In genomic region chr1:99943238-99943794, GRCh38 we compare ENCODE assay signal across 1 cellular context.
TF ChIP-seq lines count a peak whose summit lies in the region.

No MANE protein-coding gene starts in this region.

TF ChIP-seq in K562, 482 proteins besides CTCF, POLR2A, EP300 and RAD21 (continued from another document and continues in another):
- TF ChIP-seq CHD7 (IDR thresholded peaks at IDR 0.05; ENCODE audit: low read depth, low read length), result no peak
- TF ChIP-seq SNIP1 (IDR thresholded peaks at IDR 0.05; ENCODE audit: low read depth), result no peak
- no peak for TF ChIP-seq ZNF830 (CRISPR knock-in tag; IDR thresholded peaks at IDR 0.05)
- TF ChIP-seq, protein P1, sequence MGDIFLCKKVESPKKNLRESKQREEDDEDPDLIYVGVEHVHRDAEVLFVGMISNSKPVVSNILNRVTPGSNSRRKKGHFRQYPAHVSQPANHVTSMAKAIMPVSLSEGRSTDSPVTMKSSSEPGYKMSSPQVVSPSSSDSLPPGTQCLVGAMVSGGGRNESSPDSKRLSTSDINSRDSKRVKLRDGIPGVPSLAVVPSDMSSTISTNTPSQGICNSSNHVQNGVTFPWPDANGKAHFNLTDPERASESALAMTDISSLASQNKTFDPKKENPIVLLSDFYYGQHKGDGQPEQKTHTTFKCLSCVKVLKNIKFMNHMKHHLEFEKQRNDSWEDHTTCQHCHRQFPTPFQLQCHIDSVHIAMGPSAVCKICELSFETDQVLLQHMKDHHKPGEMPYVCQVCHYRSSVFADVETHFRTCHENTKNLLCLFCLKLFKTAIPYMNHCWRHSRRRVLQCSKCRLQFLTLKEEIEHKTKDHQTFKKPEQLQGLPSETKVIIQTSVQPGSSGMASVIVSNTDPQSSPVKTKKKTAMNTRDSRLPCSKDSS (IDR thresholded peaks at IDR 0.05; ENCODE audit: low read depth, partially characterized antibody), result no peak
- TF ChIP-seq ZBTB49 (CRISPR knock-in tag; IDR thresholded peaks at IDR 0.05; ENCODE audit: borderline replicate concordance), result no peak
- TF ChIP-seq CHD1 (IDR thresholded peaks at IDR 0.05; ENCODE audit: low read length), result no peak
- TF ChIP-seq HNRNPH1 (optimal IDR thresholded peaks at IDR 0.05; ENCODE audit: low read depth, low read length), result no peak
- TF ChIP-seq MGA (IDR thresholded peaks at IDR 0.05), result no peak
- TF ChIP-seq CREBBP (IDR thresholded peaks at IDR 0.05; ENCODE audit: low read depth, low read length), result no peak
- no peak for TF ChIP-seq SAP30 (IDR thresholded peaks at IDR 0.05; ENCODE audit: borderline replicate concordance, insufficient read depth, low read depth, low read length, poor library complexity, severe bottlenecking)
- no peak for TF ChIP-seq HOMEZ (CRISPR knock-in tag; IDR thresholded peaks at IDR 0.05)
- TF ChIP-seq JUND (IDR thresholded peaks at IDR 0.05; ENCODE audit: borderline replicate concordance, low read depth, low read length), result no peak
- TF ChIP-seq JUND (tag; IDR thresholded peaks at IDR 0.05; ENCODE audit: borderline replicate concordance, low read depth, low read length), result no peak; the same call in 2 of the 3 replicates
- TF ChIP-seq TARDBP (IDR thresholded peaks at IDR 0.05), result no peak
- no peak for TF ChIP-seq FOS (IDR thresholded peaks at IDR 0.05; ENCODE audit: extremely low read depth, insufficient read length)
- 0 out of 2 replicates have a peak, but pooled peaks have one; percentile 23 for TF ChIP-seq ZNF766 (CRISPR knock-in tag; conservative IDR thresholded peaks at IDR 0.05)
- TF ChIP-seq SOX6 (IDR thresholded peaks at IDR 0.05), result peak; percentile 58; the same call in 1 of the 2 replicates
- TF ChIP-seq YBX1 (IDR thresholded peaks at IDR 0.05), result no peak
- TF ChIP-seq, protein P2, sequence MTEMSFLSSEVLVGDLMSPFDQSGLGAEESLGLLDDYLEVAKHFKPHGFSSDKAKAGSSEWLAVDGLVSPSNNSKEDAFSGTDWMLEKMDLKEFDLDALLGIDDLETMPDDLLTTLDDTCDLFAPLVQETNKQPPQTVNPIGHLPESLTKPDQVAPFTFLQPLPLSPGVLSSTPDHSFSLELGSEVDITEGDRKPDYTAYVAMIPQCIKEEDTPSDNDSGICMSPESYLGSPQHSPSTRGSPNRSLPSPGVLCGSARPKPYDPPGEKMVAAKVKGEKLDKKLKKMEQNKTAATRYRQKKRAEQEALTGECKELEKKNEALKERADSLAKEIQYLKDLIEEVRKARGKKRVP (CRISPR knock-in tag; IDR thresholded peaks at IDR 0.05), result no peak
- no peak for TF ChIP-seq ZNF174 (CRISPR knock-in tag; IDR thresholded peaks at IDR 0.05)
